18 cellular contexts compared by ENCODE assay signal in the genomic region with DNA sequence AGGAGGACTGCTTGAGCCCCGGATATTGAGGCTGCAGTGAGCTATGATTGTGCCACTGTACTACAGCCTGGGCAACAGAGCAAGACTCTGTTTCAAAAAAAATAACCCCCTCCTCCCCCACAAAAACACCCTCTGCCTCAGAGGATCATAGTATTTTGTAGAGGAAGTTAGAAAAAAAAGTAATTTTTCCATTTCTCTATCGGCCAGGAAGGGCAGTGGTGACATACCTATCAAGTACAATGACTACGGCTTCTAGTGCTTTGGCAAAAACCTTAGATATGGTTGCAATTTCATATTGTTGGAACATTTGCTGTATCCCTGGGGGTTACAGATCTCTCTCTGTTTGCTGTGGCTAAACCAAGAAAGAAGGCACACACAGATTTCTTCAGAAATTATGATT. TPM values are rescaled to one million over a fixed set of nuclear protein-coding genes. Genes with fewer than 3 reads are reported as not detected.
A peak's percentile ranks its signal among the peaks of the same experiment; 100 is the strongest.
DNase-seq lines count a peak whose midpoint lies in the region; ATAC-seq, FAIRE-seq and TF ChIP-seq lines count a peak whose summit lies in the region.
"Had no signal": no experiment of that assay in that cellular context is flagged by ENCODE, and none has a peak within 500 bp of the region (broad histone marks: within the 10 kb centered on the region; RNA-seq: fewer than 3 reads in every experiment).

No MANE protein-coding gene starts in this region.

- BruUV-seq in HCT116 (replicated peaks; lab: Mats Ljungman, UMichigan): no TSS peak

- H4K8ac ChIP-seq in mesendoderm (ENCODE audit: low read depth, low read length): no peak overlapping the region

- H2AFZ ChIP-seq in HCT116 (ENCODE audit: low read depth, low read length, poor library complexity, severe bottlenecking) (no peak overlapping the region), astrocyte (ENCODE audit: low read depth, low read length) (no peak overlapping the region)

- no peaks in the 10 kb centered on the region for H4K20me1 ChIP-seq in HCT116 (ENCODE audit: insufficient read depth)
- no peaks in the 10 kb centered on the region for H4K20me1 ChIP-seq in astrocyte (ENCODE audit: insufficient read depth, low read length)

- no peak for DNase-seq in HCT116 (ENCODE audit: low read depth, low spot score)
- DNase-seq in astrocyte (ENCODE audit: low read depth): no peak
- no peak for DNase-seq in mesendoderm
- DNase-seq in transverse colon: no peak
- no peak for DNase-seq in Peyer's patch
- DNase-seq in NK-92 treated with Interleukin-12 subunit alpha and Interleukin-12 subunit beta, amount 100 ng/mL, for 24 hours (lab: John Stamatoyannopoulos, UW): no peak
- DNase-seq in CD1c-positive myeloid dendritic cell (ENCODE audit: extremely low spot score): no peak
- DNase-seq: CD4-positive, alpha-beta T cell; GOT3; KBM-7; NCI-H1048; NCI-H146; NCI-H2081 treated with DMSO at 0.1 percent for 48 hours; NCI-H510A; NCI-H82; SHP77; SK-N-SH had no signal

- no peaks in the 10 kb centered on the region for H3K79me1 ChIP-seq in mesendoderm (ENCODE audit: low read length)

- no peak overlapping the region for H3K18ac ChIP-seq in mesendoderm (ENCODE audit: low read length)

- ATAC-seq in HCT116: no peak

- no peak overlapping the region for H3K56ac ChIP-seq in mesendoderm (ENCODE audit: low read length)

- no peaks in the 10 kb centered on the region for H3K9me3 ChIP-seq in HCT116 (ENCODE audit: control insufficient read depth in 1 of 2, insufficient read depth in 1 of 2, low read depth in 1 of 2, low read length in 2 of 2)
- no peaks in the 10 kb centered on the region for H3K9me3 ChIP-seq in astrocyte (ENCODE audit: insufficient read depth, low read depth, low read length)
- no peaks in the 10 kb centered on the region for H3K9me3 ChIP-seq in transverse colon
- no peaks in the 10 kb centered on the region for H3K9me3 ChIP-seq in Peyer's patch
- H3K9me3 ChIP-seq: SK-N-SH had no signal

- intact Hi-C loops in HCT116 (cut with micrococcal nuclease): no loop called here
- intact Hi-C loops in transverse colon (cut with DNase I; ENCODE audit: low total_unique reads): no loop called here

- H3K27ac ChIP-seq in HCT116 (ENCODE audit: low read depth, low read length): peak overlapping the region; percentile 33
- peak overlapping the region; percentile 14 for H3K27ac ChIP-seq in astrocyte (ENCODE audit: low read depth, low read length)
- H3K27ac ChIP-seq in mesendoderm (ENCODE audit: low read depth, low read length): no peak overlapping the region
- peak overlapping the region in 3 of 4 donors; percentile 3 to 41 (median 29) for H3K27ac ChIP-seq in transverse colon
- no peak overlapping the region for H3K27ac ChIP-seq in Peyer's patch

- POLR2A ChIA-PET in HCT116 (lab: Charles Lee): no interaction called here

- WGBS in mesendoderm (ENCODE audit: extremely low coverage, insufficient coverage, low lambda C conversion rate): no CpG with 5 or more reads among the region's 3 CpGs
- 83 to 89% methylated on average over 3 of the region's 3 CpGs for WGBS in transverse colon (ENCODE audit: low coverage in 1 of 2), 2 donors

- TF ChIP-seq CTCF in HCT116 (IDR thresholded peaks at IDR 0.05 in 2 of 3, conservative IDR thresholded peaks at IDR 0.05 in 1 of 3; ENCODE audit: borderline replicate concordance in 1 of 3, insufficient read depth in 1 of 3, low read depth in 2 of 3, low read length in 2 of 3) (no peak), astrocyte (IDR thresholded peaks at IDR 0.05; ENCODE audit: insufficient read depth, low read depth, low read length) (no peak), transverse colon (IDR thresholded peaks at IDR 0.05) (no peak), Peyer's patch (IDR thresholded peaks at IDR 0.05) (no peak)

- H3K9me3 Mint-ChIP-seq in astrocyte (ENCODE audit: unreplicated experiment): no peaks in the 10 kb centered on the region
- H3K9me3 Mint-ChIP-seq: CD4-positive, alpha-beta T cell had no signal

- no peak overlapping the region for H4K5ac ChIP-seq in mesendoderm (ENCODE audit: low read length)

- H3K23ac ChIP-seq in mesendoderm (ENCODE audit: low read length): no peak overlapping the region

- no peak overlapping the region for H3K4ac ChIP-seq in mesendoderm (ENCODE audit: low read depth, low read length)

- TF ChIP-seq POLR2A in HCT116 (IDR thresholded peaks at IDR 0.05; ENCODE audit: borderline replicate concordance, extremely low read depth, insufficient read depth, insufficient read length) (no peak), transverse colon (IDR thresholded peaks at IDR 0.05) (no peak), Peyer's patch (IDR thresholded peaks at IDR 0.05) (no peak)

- H3K9me2 ChIP-seq in HCT116 (ENCODE audit: insufficient read depth): no peaks in the 10 kb centered on the region
- H3K9me2 ChIP-seq: SK-N-SH had no signal

- no peak overlapping the region for H3K4me3 ChIP-seq in HCT116 (replicated peaks in 1 of 2; ENCODE audit: low read depth in 1 of 2, low read length in 2 of 2)
- no peak overlapping the region for H3K4me3 ChIP-seq in astrocyte (ENCODE audit: insufficient read depth, low read depth, low read length)
- no peak overlapping the region for H3K4me3 ChIP-seq in mesendoderm (ENCODE audit: low read length)
- no peak overlapping the region for H3K4me3 ChIP-seq in transverse colon
- H3K4me3 ChIP-seq in Peyer's patch: no peak overlapping the region

- H2BK120ac ChIP-seq in mesendoderm (ENCODE audit: low read depth, low read length): no peak overlapping the region

- no peak overlapping the region for H2BK5ac ChIP-seq in mesendoderm (ENCODE audit: low read length)

- no peak for FAIRE-seq in astrocyte (lab: Jason Lieb, UNC)
- FAIRE-seq: RCC 7860 had no signal

- H3K4me2 ChIP-seq in HCT116 (ENCODE audit: low read length) (peak overlapping the region; percentile 17), astrocyte (ENCODE audit: low read length) (no peak overlapping the region), mesendoderm (ENCODE audit: low read length) (no peak overlapping the region)
- H3K4me2 ChIP-seq: SK-N-SH had no signal

- H3K27ac Mint-ChIP-seq in astrocyte (ENCODE audit: unreplicated experiment): peak overlapping the region; percentile 76
- H3K27ac Mint-ChIP-seq: CD4-positive, alpha-beta T cell had no signal

- H3K27me3 ChIP-seq in HCT116 (ENCODE audit: insufficient read depth, low read length): no peaks in the 10 kb centered on the region
- H3K27me3 ChIP-seq in astrocyte (ENCODE audit: insufficient read depth, low read length): no peaks in the 10 kb centered on the region
- no peaks in the 10 kb centered on the region for H3K27me3 ChIP-seq in mesendoderm (ENCODE audit: insufficient read depth, low read length, poor library complexity)
- H3K27me3 ChIP-seq in transverse colon: no peaks in the 10 kb centered on the region
- no peaks in the 10 kb centered on the region for H3K27me3 ChIP-seq in Peyer's patch

- TF ChIP-seq EP300 in transverse colon (IDR thresholded peaks at IDR 0.05; ENCODE audit: low read depth): no peak

- H3K36me3 ChIP-seq in HCT116 (ENCODE audit: control insufficient read depth in 1 of 2, insufficient read depth in 2 of 2, low read length in 2 of 2) (no peaks in the 10 kb centered on the region), astrocyte (ENCODE audit: insufficient read depth, low read length) (no peaks in the 10 kb centered on the region), mesendoderm (ENCODE audit: control insufficient read depth, insufficient read depth, low read length) (no peaks in the 10 kb centered on the region), transverse colon (peaks cover 0 to 7% (median under 1%) of the 10 kb centered on the region in 4 donors), Peyer's patch (peaks cover 0 to 7% (median 0%) of the 10 kb centered on the region in 3 donors)

- H3K4me1 Mint-ChIP-seq in astrocyte (ENCODE audit: low read depth, unreplicated experiment): peaks cover 46% of the 10 kb centered on the region

- peak overlapping the region; percentile 88 for H2BK15ac ChIP-seq in mesendoderm (replicated peaks; ENCODE audit: low read depth)

- RAD21 ChIA-PET in HCT116 (lab: Charles Lee; ENCODE audit: low non-redundant PET in 1 of 2, low total read pairs in 2 of 2, uncharacterized antibody in 2 of 2, unreplicated experiment in 2 of 2): no interaction called here

- H3K79me2 ChIP-seq in HCT116 (ENCODE audit: insufficient read depth, low read length) (peaks cover 8% of the 10 kb centered on the region; the same call in 1 of the 2 replicates), astrocyte (ENCODE audit: insufficient read depth, low read length) (no peaks in the 10 kb centered on the region), mesendoderm (ENCODE audit: control insufficient read depth, insufficient read depth, low read length) (no peaks in the 10 kb centered on the region)

- TF ChIP-seq RAD21 in HCT116 (IDR thresholded peaks at IDR 0.05; ENCODE audit: low read depth): no peak

- no peaks in the 10 kb centered on the region for H3K27me3 Mint-ChIP-seq in astrocyte (ENCODE audit: low read depth, unreplicated experiment)
- H3K27me3 Mint-ChIP-seq: CD4-positive, alpha-beta T cell had no signal

- H3K4me3 Mint-ChIP-seq in astrocyte (ENCODE audit: unreplicated experiment): no peak overlapping the region
- H3K4me3 Mint-ChIP-seq: CD4-positive, alpha-beta T cell had no signal

- CTCF ChIA-PET in HCT116 (lab: Charles Lee): no interaction called here

- H2AK5ac ChIP-seq in mesendoderm (ENCODE audit: low read length): no peak overlapping the region

- H3K9ac ChIP-seq in HCT116 (ENCODE audit: low read length) (0 out of 2 replicates have a peak overlapping the region, but pooled peaks have one; percentile 2), astrocyte (ENCODE audit: low read length) (no peak overlapping the region), mesendoderm (ENCODE audit: low read length) (no peak overlapping the region)
- H3K9ac ChIP-seq: SK-N-SH had no signal

- peaks cover 7% of the 10 kb centered on the region for H3K36me3 Mint-ChIP-seq in astrocyte (ENCODE audit: low read depth, unreplicated experiment)

- H3K4me1 ChIP-seq in HCT116 (ENCODE audit: control insufficient read depth in 1 of 2, insufficient read depth in 2 of 2, low read length in 2 of 2): peaks cover 47 to 59% of the 10 kb centered on the region in 2 experiments
- H3K4me1 ChIP-seq in astrocyte (ENCODE audit: insufficient read depth, low read length): peaks cover 34% of the 10 kb centered on the region
- no peaks in the 10 kb centered on the region for H3K4me1 ChIP-seq in mesendoderm (ENCODE audit: control insufficient read depth, low read depth, low read length)
- H3K4me1 ChIP-seq in transverse colon: peaks cover 7 to 31% (median 23%) of the 10 kb centered on the region in 4 donors
- H3K4me1 ChIP-seq in Peyer's patch: no peaks in the 10 kb centered on the region

- in situ Hi-C loops in transverse colon (cut with MboI; ENCODE audit: low pct_ligation_motif_present in 1 of 4, low pct_unique_long_range_greater_than_20kb in 1 of 4, low sequenced_read_pairs in 3 of 4): no loop called here

RNA-seq across cellular contexts. Expression of gene C2CD3, which starts 28.9 kb away (rescaled TPM):
- total RNA-seq in HCT116 (2021; ENCODE audit: unreplicated experiment): 30.6 TPM
- 14.8 and 16.4 TPM in 2 replicates for polyA plus RNA-seq in HCT116 (2012)
- total RNA-seq in astrocyte: 45.4 and 53.7 TPM in 2 replicates
- polyA plus RNA-seq in mesendoderm (2013, experiment 1 of 2): 12.5 TPM
- polyA plus RNA-seq in mesendoderm (2013, experiment 2 of 2): 14.5 TPM
- total RNA-seq in transverse colon: 10 to 100 TPM; 22.2 to 52.5 (median 37.4) TPM
- 10 to 100 TPM; 16.8 to 50.3 (median 29.0) TPM for total RNA-seq in Peyer's patch

RNA-seq across cellular contexts. Expression of gene PPME1, which starts 29.2 kb away (rescaled TPM):
- total RNA-seq in HCT116 (2021; ENCODE audit: unreplicated experiment): 68.3 TPM
- 56.9 and 72.0 TPM in 2 replicates for polyA plus RNA-seq in HCT116 (2012)
- total RNA-seq in astrocyte: 376 and 401 TPM in 2 replicates
- 47.6 TPM for polyA plus RNA-seq in mesendoderm (2013, experiment 1 of 2)
- polyA plus RNA-seq in mesendoderm (2013, experiment 2 of 2): 48.6 TPM
- total RNA-seq in transverse colon: 10 to 100 TPM; 21.3 to 33.7 (median 22.4) TPM
- total RNA-seq in Peyer's patch: 10 to 100 TPM; 17.1 to 71.0 (median 29.7) TPM

Comparison
In these comparisons a context has a peak if more than half of its experiments do, and no peak if none do; other contexts are left out.
1. H3K27ac ChIP-seq: peak in HCT116 (single experiment), astrocyte (single experiment) and transverse colon (3 of 4); none in mesendoderm (single experiment) and Peyer's patch (0 of 4).